ENCODE assay signal across 10 cellular contexts in the genomic region with DNA sequence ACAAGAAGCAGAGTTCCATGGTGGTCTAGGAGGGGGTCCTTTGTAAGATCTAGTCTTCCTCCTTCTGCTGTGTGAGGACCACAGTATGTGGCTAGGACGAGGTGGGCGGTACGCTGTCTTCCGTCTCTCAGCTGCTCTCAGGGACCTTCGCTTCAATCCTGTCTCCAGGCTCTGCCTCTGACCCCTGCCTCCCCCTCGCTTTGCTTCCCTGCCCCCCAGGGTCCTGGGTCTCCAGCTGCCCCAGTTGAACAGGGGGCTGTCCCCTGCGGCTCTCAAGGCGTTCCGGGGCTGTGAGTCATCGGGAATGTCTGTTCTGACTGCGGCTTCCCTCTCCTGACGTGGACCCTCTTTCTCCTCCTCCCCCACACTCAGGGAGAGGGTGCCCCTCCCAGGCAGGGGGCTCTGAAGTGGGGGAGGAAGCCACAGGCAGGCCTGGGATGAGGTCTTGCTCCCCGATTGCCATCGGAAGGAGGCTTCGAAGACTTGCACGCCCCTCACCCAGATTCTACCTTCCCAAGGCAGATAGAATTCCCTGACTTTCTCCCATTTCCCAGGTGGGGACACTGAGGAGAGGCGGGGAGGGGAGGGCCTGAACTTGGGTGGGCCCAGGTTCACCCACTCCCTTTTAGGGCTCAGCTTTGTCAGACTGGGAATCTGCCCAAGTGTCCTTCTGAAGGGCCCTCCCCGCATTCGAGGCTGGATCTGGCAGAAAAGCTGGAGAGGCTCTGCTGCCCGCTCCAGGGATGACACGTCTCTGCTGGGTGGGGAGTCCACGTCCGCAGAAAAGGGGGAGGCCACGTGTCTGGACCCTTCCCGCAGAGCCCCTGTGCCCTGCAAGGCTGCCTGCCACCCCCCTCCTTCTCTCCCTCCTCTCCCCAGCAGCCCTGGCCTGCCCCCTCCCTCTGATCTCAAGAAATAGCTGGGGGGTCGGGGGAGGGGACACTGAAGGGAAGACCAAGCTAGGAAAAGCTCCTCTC. TPM values are rescaled to one million over a fixed set of nuclear protein-coding genes. Genes with fewer than 3 reads are reported as not detected.
A peak's percentile ranks its signal among the peaks of the same experiment; 100 is the strongest.
DNase-seq lines count a peak whose midpoint lies in the region; ATAC-seq, FAIRE-seq and TF ChIP-seq lines count a peak whose summit lies in the region.
"Had no signal": no experiment of that assay in that cellular context is flagged by ENCODE, and none has a peak within 500 bp of the region (broad histone marks: within the 10 kb centered on the region; RNA-seq: fewer than 3 reads in every experiment).

No MANE protein-coding gene starts in this region.

- no peaks in the 10 kb centered on the region; the same call in 1 of the 2 replicates for H3K23me2 ChIP-seq in H1 (ENCODE audit: low read depth, low read length)

- H2BK120ac ChIP-seq in H1 (replicated peaks; ENCODE audit: low read depth, low read length) = peak overlapping the region; percentile 90

- no peak for TF ChIP-seq POLR2A in A549 (IDR thresholded peaks at IDR 0.05; ENCODE audit: low read length)
- no peak for TF ChIP-seq POLR2A in H1 (IDR thresholded peaks at IDR 0.05; ENCODE audit: control extremely low read depth in 1 of 2, low read depth in 2 of 2, low read length in 2 of 2)

- H2BK15ac ChIP-seq in H1 (ENCODE audit: low read length) = peak overlapping the region; percentile 100

- H3K23ac ChIP-seq in H1 (ENCODE audit: insufficient read length) = no peak overlapping the region

- DNase-seq in A549 (ENCODE audit: low read depth in 1 of 2, low spot score in 1 of 2) (peak; percentile 54 to 85), H1 (ENCODE audit: low read depth in 1 of 2, low spot score in 2 of 2) (peak; percentile 67 to 81), NCI-H774 (lab: John Stamatoyannopoulos, UW) (no peak), NCI-H748 (lab: John Stamatoyannopoulos, UW; ENCODE audit: unreplicated experiment) (no peak), NCI-H1048 (lab: John Stamatoyannopoulos, UW) (no peak)
- no peak for DNase-seq in NK-92 treated with Interleukin-12 subunit alpha and Interleukin-12 subunit beta, amount 100 ng/mL, for 24 hours (lab: John Stamatoyannopoulos, UW)

- H3K27me3 ChIP-seq in H1 (replicated peaks in 1 of 4; ENCODE audit: control insufficient read depth in 3 of 4, extremely low read depth in 1 of 4, insufficient read depth in 3 of 4, low read length in 3 of 4) = peaks cover 0 to 2% (median under 1%) of the 10 kb centered on the region in 4 experiments; a peak in 1 of 7 replicates
- H3K27me3 ChIP-seq in mucosa of rectum (ENCODE audit: control insufficient read depth in 2 of 2, insufficient read depth in 2 of 2, low read length in 2 of 2) = peaks cover 2 to 23% of the 10 kb centered on the region in 2 donors

- peak overlapping the region in 2 of 4 experiments; percentile 19 to 25; a peak in 3 of 7 replicates for H3K9ac ChIP-seq in H1 (replicated peaks in 1 of 4; ENCODE audit: extremely low read depth in 1 of 4, low read depth in 3 of 4, low read length in 3 of 4)
- peak overlapping the region; percentile 0 to 53 for H3K9ac ChIP-seq in mucosa of rectum (ENCODE audit: low read depth in 1 of 2, low read length in 2 of 2)

- peak overlapping the region; percentile 66 to 84 for H3K27ac ChIP-seq in A549
- H3K27ac ChIP-seq in H1 (ENCODE audit: low read depth, low read length) = no peak overlapping the region
- H3K27ac ChIP-seq in mucosa of rectum (ENCODE audit: low read depth in 2 of 2, low read length in 2 of 2) = peak overlapping the region; percentile 77 to 89

- no peak overlapping the region for H3K56ac ChIP-seq in H1 (replicated peaks; ENCODE audit: insufficient read length, low read depth, low read length)

- no peaks in the 10 kb centered on the region for H3K79me2 ChIP-seq in H1 (ENCODE audit: control insufficient read depth in 1 of 2, insufficient read depth in 2 of 2, low read length in 2 of 2)

- ATAC-seq in A549 = peak; percentile 52 to 76
- ATAC-seq: stimulated activated naive CD8-positive, alpha-beta T cell treated with anti-CD3 and anti-CD28 coated beads, Interleukin-15, amount 100 ng/mL, for 72 hours had no signal

- H2BK5ac ChIP-seq in H1 (ENCODE audit: low read depth, low read length) = peak overlapping the region; percentile 96; the same call in 1 of the 2 replicates

- no peak overlapping the region for H2AFZ ChIP-seq in H1 (ENCODE audit: low read length)

- H3K36me3 ChIP-seq in H1 (ENCODE audit: control insufficient read depth in 2 of 4, insufficient read depth in 4 of 4, low read length in 3 of 4) (no peaks in the 10 kb centered on the region), mucosa of rectum (ENCODE audit: control insufficient read depth in 2 of 2, insufficient read depth in 2 of 2, low read length in 2 of 2) (no peaks in the 10 kb centered on the region)

- H3K18ac ChIP-seq in H1 (ENCODE audit: extremely low read depth, low read length) = peak overlapping the region; percentile 95

- TF ChIP-seq EP300 in A549 (IDR thresholded peaks at IDR 0.05) = 0 out of 5 replicates have a peak, but pooled peaks of 1 of the 2 experiments have one; percentile 32
- no peak for TF ChIP-seq EP300 in Ishikawa (IDR thresholded peaks at IDR 0.05; ENCODE audit: borderline replicate concordance)
- peak in 1 of 2 experiments; percentile 32; a peak in 1 of 3 replicates for TF ChIP-seq EP300 in H1 (IDR thresholded peaks at IDR 0.05; ENCODE audit: borderline replicate concordance in 1 of 2, low read depth in 2 of 2, low read length in 2 of 2)

- TF ChIP-seq CTCF in A549 (IDR thresholded peaks at IDR 0.05) = no peak
- TF ChIP-seq CTCF in H1 (IDR thresholded peaks at IDR 0.05; ENCODE audit: control extremely low read depth in 1 of 3, insufficient read depth in 1 of 3, low read depth in 1 of 3, low read length in 3 of 3) = no peak

- H4K20me1 ChIP-seq in H1 (replicated peaks in 1 of 2; ENCODE audit: control insufficient read depth in 1 of 2, insufficient read depth in 2 of 2, low read length in 2 of 2) = no peaks in the 10 kb centered on the region

- H3K9me3 ChIP-seq in A549 = no peaks in the 10 kb centered on the region
- no peaks in the 10 kb centered on the region for H3K9me3 ChIP-seq in H1 (ENCODE audit: insufficient read depth in 2 of 2, low read depth in 1 of 2, low read length in 1 of 2)
- H3K9me3 ChIP-seq in mucosa of rectum (ENCODE audit: control insufficient read depth in 2 of 2, low read length in 2 of 2) = no peaks in the 10 kb centered on the region

- WGBS in A549 (ENCODE audit: missing lambda C conversion rate) = 41% methylated on average over 25 of the region's 26 CpGs
- WGBS in H1 (ENCODE audit: extremely low coverage in 1 of 2, insufficient coverage in 1 of 2, insufficient read length in 1 of 2, insufficient replicate concordance in 2 of 2, low coverage in 1 of 2, low lambda C conversion rate in 2 of 2, missing lambda C conversion rate in 1 of 2), 2 experiments = 30% methylated on average over 19 of the region's 26 CpGs; no CpG with 5 or more reads in 1 of the 2 experiments

- FAIRE-seq in A549 (lab: Jason Lieb, UNC) (no peak), H1 (lab: Jason Lieb, UNC) (no peak)

- H3K14ac ChIP-seq in H1 (ENCODE audit: insufficient read length) = no peak overlapping the region

- H3K4me3 ChIP-seq in A549 = no peak overlapping the region; the same call in 2 of the 3 replicates
- no peak overlapping the region; a peak in 1 of 8 replicates for H3K4me3 ChIP-seq in H1 (ENCODE audit: extremely low read depth in 1 of 4, insufficient read depth in 2 of 4, low read depth in 3 of 4, low read length in 4 of 4)
- H3K4me3 ChIP-seq in mucosa of rectum (ENCODE audit: low read length in 2 of 2) = no peak overlapping the region

- peak overlapping the region; percentile 24 for H3K4ac ChIP-seq in H1 (replicated peaks; ENCODE audit: insufficient read length, low read depth, low read length)

- peak overlapping the region; percentile 100; the same call in 1 of the 2 replicates for H2BK12ac ChIP-seq in H1 (ENCODE audit: low read depth, low read length)

- H3K4me2 ChIP-seq in A549 (peak overlapping the region; percentile 78), H1 (ENCODE audit: insufficient read depth in 1 of 2, low read depth in 2 of 2, low read length in 2 of 2) (peak overlapping the region; percentile 39 to 47)

- H2BK20ac ChIP-seq in H1 (ENCODE audit: low read length) = peak overlapping the region; percentile 100

- H4K8ac ChIP-seq in H1 (ENCODE audit: extremely low read depth, insufficient read depth, low read length) = peak overlapping the region; percentile 28; the same call in 1 of the 2 replicates

- peak overlapping the region; percentile 94 for H4K91ac ChIP-seq in H1 (replicated peaks; ENCODE audit: insufficient read length, low read length)

- POLR2A ChIA-PET in A549 (lab: Yijun Ruan, JAX) = no interaction called here
- POLR2A ChIA-PET in H1 (lab: Charles Lee; ENCODE audit: partially characterized antibody) = interaction anchor here (0.7 to 3.2 kb wide), 8 partner anchors 10 to 148 kb away, joined by 3 to 17 read pairs (median 3); a partner anchor contains a TSS

- H3K79me1 ChIP-seq in H1 (ENCODE audit: low read depth, low read length) = no peaks in the 10 kb centered on the region

- no peak for TF ChIP-seq RAD21 in A549 (conservative IDR thresholded peaks at IDR 0.05 in 1 of 2, IDR thresholded peaks at IDR 0.05 in 1 of 2)
- no peak for TF ChIP-seq RAD21 in Ishikawa (IDR thresholded peaks at IDR 0.05; ENCODE audit: low read depth)
- TF ChIP-seq RAD21 in H1 (IDR thresholded peaks at IDR 0.05 in 1 of 2, conservative IDR thresholded peaks at IDR 0.05 in 1 of 2; ENCODE audit: low read depth in 2 of 2, low read length in 2 of 2) = no peak

- CTCF ChIA-PET in A549 (lab: Yijun Ruan, JAX) (interaction anchor here (0.6 to 31.5 kb wide), 8 partner anchors 4 to 115 kb away, joined by 3 to 1255 read pairs (median 204); a partner anchor contains a TSS), H1 (lab: Charles Lee; ENCODE audit: partially characterized antibody) (interaction anchor here (0.6 to 24.4 kb wide), 10 partner anchors 4 to 163 kb away, joined by 3 to 1349 read pairs (median 7); a partner anchor contains a TSS)

- H2AK5ac ChIP-seq in H1 (ENCODE audit: low read depth, low read length) = peak overlapping the region; percentile 97; the same call in 1 of the 2 replicates

- H4K5ac ChIP-seq in H1 (ENCODE audit: insufficient read length, low read depth, low read length) = peak overlapping the region; percentile 42

- peaks cover 27% of the 10 kb centered on the region for H3K4me1 ChIP-seq in A549
- peaks cover 20 to 47% (median 39%) of the 10 kb centered on the region in 4 experiments for H3K4me1 ChIP-seq in H1 (replicated peaks in 1 of 4; ENCODE audit: control insufficient read depth in 3 of 4, insufficient read depth in 4 of 4, low read length in 3 of 4)
- H3K4me1 ChIP-seq in mucosa of rectum (ENCODE audit: control insufficient read depth in 2 of 2, insufficient read depth in 2 of 2, low read length in 2 of 2) = peaks cover 10 to 11% of the 10 kb centered on the region in 2 donors

RNA-seq across cellular contexts. Expression of a gene that starts 9.1 kb away (rescaled TPM):
- 4.4 and 4.6 TPM in 2 replicates for polyA plus RNA-seq in A549 (2011; rRNA removed)
- 14.2 and 19.6 TPM in 2 replicates for polyA plus RNA-seq in A549 (2012; cell fraction: cytosol; rRNA removed)
- 66.1 and 69.4 TPM in 2 replicates for polyA plus RNA-seq in A549 (2012; cell fraction: nucleus; rRNA removed)
- polyA plus RNA-seq in A549 (2017; fragmentation: RNase III; extraction: RNeasy Plus Mini Kit Qiagen cat#74134 plus additional on column Dnase treatment) = 18.1 to 34.3 TPM (median 31.6 TPM) in 3 replicates
- polyA minus RNA-seq in A549 (2011; rRNA and poly(A)+ RNA removed) = 10.9 TPM in 2 replicates
- total RNA-seq in H1 (2021; fragmentation: NEBNext Ultra II Directional; extraction: Animal tissue kit (Norgen Biotek cat#: 25700)) = 80.4 and 88.1 TPM in 2 replicates
- polyA plus RNA-seq in H1 (2011; rRNA removed) = 14.1 and 27.3 TPM in 2 replicates
- polyA plus RNA-seq in H1 (2011; cell fraction: cytosol; rRNA removed) = 9.3 TPM
- polyA plus RNA-seq in H1 (2011; cell fraction: nucleus; rRNA removed) = 112 TPM
- polyA plus RNA-seq in H1 (2012, experiment 1 of 2) = 59.0 to 109 TPM (median 93.2 TPM) in 4 replicates
- 56.3 TPM for polyA plus RNA-seq in H1 (2012, experiment 2 of 2)
- polyA plus RNA-seq in H1 (2013, experiment 1 of 2) = 109 TPM
- polyA plus RNA-seq in H1 (2013, experiment 2 of 2) = 85.3 TPM
- polyA minus RNA-seq in H1 (2011; rRNA and poly(A)+ RNA removed) = 50.2 and 51.4 TPM in 2 replicates
- 33.6 TPM for polyA minus RNA-seq in H1 (2011; cell fraction: cytosol; rRNA and poly(A)+ RNA removed)
- polyA minus RNA-seq in H1 (2011; cell fraction: nucleus; rRNA and poly(A)+ RNA removed) = 122 TPM

RNA-seq across cellular contexts. Expression of a gene that starts 44.7 kb away (rescaled TPM):
- 0.44 and 0.90 TPM in 2 replicates for polyA plus RNA-seq in A549 (2011; rRNA removed)
- polyA plus RNA-seq in A549 (2012; cell fraction: cytosol; rRNA removed) = 1.8 and 3.2 TPM in 2 replicates
- 1.2 and 1.9 TPM in 2 replicates for polyA plus RNA-seq in A549 (2012; cell fraction: nucleus; rRNA removed)
- 1.5 to 3.4 TPM (median 1.9 TPM) in 3 replicates for polyA plus RNA-seq in A549 (2017; fragmentation: RNase III; extraction: RNeasy Plus Mini Kit Qiagen cat#74134 plus additional on column Dnase treatment)
- polyA minus RNA-seq in A549 (2011; rRNA and poly(A)+ RNA removed) = not detected in 2 replicates
- total RNA-seq in H1 (2021; fragmentation: NEBNext Ultra II Directional; extraction: Animal tissue kit (Norgen Biotek cat#: 25700)) = not detected in 2 replicates
- polyA plus RNA-seq in H1 (2011; rRNA removed) = 0.12 and 0.36 TPM in 2 replicates
- polyA plus RNA-seq in H1 (2011; cell fraction: cytosol; rRNA removed) = 0.18 TPM
- polyA plus RNA-seq in H1 (2011; cell fraction: nucleus; rRNA removed) = 0.27 TPM
- 0.31 to 0.65 TPM in 2 of 4 replicates, not detected in the others for polyA plus RNA-seq in H1 (2012, experiment 1 of 2)
- 0.43 TPM for polyA plus RNA-seq in H1 (2012, experiment 2 of 2)
- 0.36 TPM for polyA plus RNA-seq in H1 (2013, experiment 1 of 2)
- 0.33 TPM for polyA plus RNA-seq in H1 (2013, experiment 2 of 2)
- polyA minus RNA-seq in H1 (2011; rRNA and poly(A)+ RNA removed) = not detected in 2 replicates
- polyA minus RNA-seq in H1 (2011; cell fraction: cytosol; rRNA and poly(A)+ RNA removed) = not detected
- polyA minus RNA-seq in H1 (2011; cell fraction: nucleus; rRNA and poly(A)+ RNA removed) = not detected
- total RNA-seq: dermis microvascular lymphatic vessel endothelial cell had no signal

Comparison
In these comparisons a context has a peak if more than half of its experiments do, and no peak if none do; other contexts are left out.
1. DNase-seq: peak in A549 (2 of 2) and H1 (2 of 2); none in NCI-H774 (single experiment), NK-92 treated with Interleukin-12 subunit alpha and Interleukin-12 subunit beta, amount 100 ng/mL, for 24 hours (single experiment), NCI-H748 (single experiment) and NCI-H1048 (single experiment).